9 cellular contexts compared by ENCODE assay signal in genomic region chr6:12060780-12061619, GRCh38. TPM values are rescaled to one million over a fixed set of nuclear protein-coding genes. Genes with fewer than 3 reads are reported as not detected.
DNase-seq lines count a peak whose midpoint lies in the region; ATAC-seq lines count a peak whose summit lies in the region.
"Had no signal": no experiment of that assay in that cellular context is flagged by ENCODE, and none has a peak within 500 bp of the region (broad histone marks: within the 10 kb centered on the region; RNA-seq: fewer than 3 reads in every experiment).

No MANE protein-coding gene starts in this region.

- ATAC-seq in GM19395 (IDR thresholded peaks at IDR 0.05; ENCODE audit: unreplicated experiment), result peak; percentile 83
- peak; percentile 38 for ATAC-seq in HG03469 (IDR thresholded peaks at IDR 0.05; ENCODE audit: unreplicated experiment)
- ATAC-seq in T-cell (replicated peaks in 1 of 4), result peak; percentile 83 to 96 (median 88)

- peak overlapping the region; percentile 82 to 86 for H3K27ac Mint-ChIP-seq in T-cell

- peaks cover 19% of the 10 kb centered on the region for H3K36me3 Mint-ChIP-seq in T-cell

- H3K27me3 Mint-ChIP-seq in T-cell, result no peaks in the 10 kb centered on the region

- H3K4me1 Mint-ChIP-seq in T-cell, result peaks cover 65 to 67% (median 66%) of the 10 kb centered on the region in 3 donors

- H3K4me3 Mint-ChIP-seq in T-cell, result peak overlapping the region; percentile 64 to 88 (median 85)

- H3K9me3 Mint-ChIP-seq in T-cell, result no peaks in the 10 kb centered on the region

- POLR2A ChIA-PET in T-cell (lab: Charles Lee), result no interaction called here

- H3K27ac ChIP-seq in angular gyrus (ENCODE audit: low read depth, low read length), result peak overlapping the region; percentile 49
- H3K27ac ChIP-seq: cardiac muscle cell had no signal

- DNase-seq in T-cell (peak; percentile 23 to 88 (median 78)), iPS-NIHi11 (ENCODE audit: low spot score) (peak; percentile 71), DMS79 (lab: John Stamatoyannopoulos, UW) (no peak)
- peak; percentile 53 to 59 for DNase-seq in stimulated activated CD4-positive, alpha-beta T cell treated with anti-CD3 and anti-CD28 coated beads, Interleukin-15, amount 100 ng/mL, for 48 hours (ENCODE audit: low read depth in 2 of 2)
- no peak for DNase-seq in NK-92 treated with Interleukin-12 subunit alpha and Interleukin-12 subunit beta, amount 100 ng/mL, for 24 hours (lab: John Stamatoyannopoulos, UW)

- CTCF ChIA-PET in T-cell (lab: Charles Lee), result interaction anchor here in 1 of 2 donors (0.8 kb wide), 1 partner anchor 47 kb away, joined by 4 read pairs; no protein-coding TSS in a partner anchor

RNA-seq across cellular contexts. Expression of gene HIVEP1, which starts 48.9 kb away (rescaled TPM):
- total RNA-seq in T-cell, result 10 to 100 TPM; 20.0 to 73.1 (median 29.5) TPM

Comparison
In these comparisons a context has a peak if more than half of its experiments do, and no peak if none do; other contexts are left out.
1. ATAC-seq: peak in every context shown above with its lines; median percentile 88 in T-cell; 83 in GM19395; 38 in HG03469.
2. DNase-seq: peak in T-cell (34 of 34), iPS-NIHi11 (single experiment) and stimulated activated CD4-positive, alpha-beta T cell treated with anti-CD3 and anti-CD28 coated beads, Interleukin-15, amount 100 ng/mL, for 48 hours (2 of 2); none in DMS79 (single experiment) and NK-92 treated with Interleukin-12 subunit alpha and Interleukin-12 subunit beta, amount 100 ng/mL, for 24 hours (single experiment).